ENCODE assay signal across 31 cellular contexts in genomic region chr4:81531410-81531809, GRCh38. TPM values are rescaled to one million over a fixed set of nuclear protein-coding genes. Genes with fewer than 3 reads are reported as not detected.
"Had no signal": no experiment of that assay in that cellular context is flagged by ENCODE, and none has a peak within 500 bp of the region (broad histone marks: within the 10 kb centered on the region; RNA-seq: fewer than 3 reads in every experiment).

No MANE protein-coding gene starts in this region.

- H3K4me1 ChIP-seq: body of pancreas, breast epithelium, SJSA1 had no signal

- H3K4me1 Mint-ChIP-seq: activated CD4-positive, alpha-beta T cell treated with anti-CD3 and anti-CD28 coated beads for 36 hours; activated CD8-positive, alpha-beta memory T cell treated with anti-CD3 and anti-CD28 coated beads, Interleukin-2, amount 10 ng/mL, durations not matched to agents 7 days and 5 days; activated naive CD4-positive, alpha-beta T cell treated with anti-CD3 and anti-CD28 coated beads, Interleukin-2, amount 50 U/mL, for 24 hours; activated naive CD8-positive, alpha-beta T cell treated with anti-CD3 and anti-CD28 coated beads, Interleukin-2, amount 10 ng/mL, durations not matched to agents 7 days and 5 days; activated T-helper 17 cell treated with anti-CD3 and anti-CD28 coated beads, Interleukin-2, amount 50 U/mL, for 72 hours had no signal

- H3K27ac Mint-ChIP-seq: activated CD4-positive, alpha-beta memory T cell treated with anti-CD3 and anti-CD28 coated beads for 36 hours; activated CD4-positive, alpha-beta T cell treated with anti-CD3 and anti-CD28 coated beads for 36 hours; activated CD8-positive, alpha-beta memory T cell treated with anti-CD3 and anti-CD28 coated beads, Interleukin-2, amount 10 ng/mL, durations not matched to agents 7 days and 5 days; activated naive CD4-positive, alpha-beta T cell treated with anti-CD3 and anti-CD28 coated beads, Interleukin-2, amount 50 U/mL, for 24 hours; activated naive CD8-positive, alpha-beta T cell treated with anti-CD3 and anti-CD28 coated beads, Interleukin-2, amount 10 ng/mL, durations not matched to agents 7 days and 5 days; activated T-cell treated with anti-CD3 and anti-CD28 coated beads, Interleukin-2, amount 50 U/mL, for 72 hours; activated T-helper 17 cell treated with anti-CD3 and anti-CD28 coated beads, Interleukin-2, amount 50 U/mL, for 72 hours; T-helper 1 cell treated with Interleukin-12 subunit alpha and Interleukin-12 subunit beta and Interleukin-4 antibody, amounts not matched to agents 30 μg/mL and 1 μg/mL, for 36 hours; T-helper 2 cell treated with Interferon-gamma antibody and Interleukin-4, amounts not matched to agents 5 μg/mL and 100 μg/mL, for 36 hours had no signal

- H3K9ac ChIP-seq: KMS-11, SK-N-SH had no signal

- H3K4me3 ChIP-seq: body of pancreas, breast epithelium, SJSA1 had no signal

- H3K4me2 ChIP-seq: KMS-11, SK-N-SH had no signal

- H3K27me3 Mint-ChIP-seq: activated CD4-positive, alpha-beta memory T cell treated with anti-CD3 and anti-CD28 coated beads for 36 hours; activated CD4-positive, alpha-beta T cell treated with anti-CD3 and anti-CD28 coated beads for 36 hours; activated CD8-positive, alpha-beta memory T cell treated with anti-CD3 and anti-CD28 coated beads, Interleukin-2, amount 10 ng/mL, durations not matched to agents 7 days and 5 days; activated naive CD4-positive, alpha-beta T cell treated with anti-CD3 and anti-CD28 coated beads, Interleukin-2, amount 50 U/mL, for 24 hours; activated naive CD8-positive, alpha-beta T cell treated with anti-CD3 and anti-CD28 coated beads, Interleukin-2, amount 10 ng/mL, durations not matched to agents 7 days and 5 days; activated T-helper 17 cell treated with anti-CD3 and anti-CD28 coated beads, Interleukin-2, amount 50 U/mL, for 72 hours had no signal

- H3K9me3 ChIP-seq: body of pancreas, SJSA1, SK-N-SH had no signal

- H3K36me3 ChIP-seq: breast epithelium, SJSA1 had no signal

- H3K27me3 ChIP-seq: body of pancreas, breast epithelium, SJSA1 had no signal

- H3K4me3 Mint-ChIP-seq: activated CD4-positive, alpha-beta memory T cell treated with anti-CD3 and anti-CD28 coated beads for 36 hours; activated CD4-positive, alpha-beta T cell treated with anti-CD3 and anti-CD28 coated beads for 36 hours; activated CD8-positive, alpha-beta memory T cell treated with anti-CD3 and anti-CD28 coated beads, Interleukin-2, amount 10 ng/mL, durations not matched to agents 7 days and 5 days; activated naive CD4-positive, alpha-beta T cell treated with anti-CD3 and anti-CD28 coated beads, Interleukin-2, amount 50 U/mL, for 24 hours; activated naive CD8-positive, alpha-beta T cell treated with anti-CD3 and anti-CD28 coated beads, Interleukin-2, amount 10 ng/mL, durations not matched to agents 7 days and 5 days; activated T-cell treated with anti-CD3 and anti-CD28 coated beads, Interleukin-2, amount 50 U/mL, for 72 hours; activated T-helper 17 cell treated with anti-CD3 and anti-CD28 coated beads, Interleukin-2, amount 50 U/mL, for 72 hours; T-helper 1 cell treated with Interleukin-12 subunit alpha and Interleukin-12 subunit beta and Interleukin-4 antibody, amounts not matched to agents 30 μg/mL and 1 μg/mL, for 36 hours; T-helper 2 cell treated with Interferon-gamma antibody and Interleukin-4, amounts not matched to agents 5 μg/mL and 100 μg/mL, for 36 hours had no signal

- H3K9me3 Mint-ChIP-seq: activated naive CD4-positive, alpha-beta T cell treated with anti-CD3 and anti-CD28 coated beads, Interleukin-2, amount 50 U/mL, for 24 hours had no signal

- H3K27ac ChIP-seq: body of pancreas, breast epithelium, KMS-11, SJSA1 had no signal

- DNase-seq: activated CD4-positive, alpha-beta memory T cell treated with anti-CD3 and anti-CD28 coated beads for 36 hours; activated CD4-positive, alpha-beta T cell treated with anti-CD3 and anti-CD28 coated beads for 36 hours; activated CD4-positive, alpha-beta T cell treated with anti-CD3 and anti-CD28 coated beads, Interleukin-2, amount 50 U/mL, for 1 hour; activated CD8-positive, alpha-beta memory T cell treated with anti-CD3 and anti-CD28 coated beads for 24 hours; activated CD8-positive, alpha-beta memory T cell treated with anti-CD3 and anti-CD28 coated beads, Interleukin-2, amount 10 ng/mL, durations not matched to agents 7 days and 5 days; activated CD8-positive, alpha-beta memory T cell treated with anti-CD3 and anti-CD28 coated beads, Interleukin-2, amount 50 U/mL, for 48 hours; activated gamma-delta T cell; activated naive CD4-positive, alpha-beta T cell treated with Interleukin-2 at 50 U/mL for 16 hours; activated naive CD8-positive, alpha-beta T cell treated with anti-CD3 and anti-CD28 coated beads, Interleukin-2, amount 10 ng/mL, durations not matched to agents 7 days and 5 days; activated T-cell treated with anti-CD3 and anti-CD28 coated beads, Interleukin-2, amount 50 U/mL, for 1 hour; activated T-cell treated with anti-CD3 and anti-CD28 coated beads, Interleukin-2, amount 50 U/mL, for 72 hours; amygdala; body of pancreas; MM.1S; MV-4-11; NCI-H1092; NCI-H1436 treated with DMSO at 0.1 percent for 48 hours; NCI-H1694 treated with DMSO at 0.1 percent for 48 hours; NCI-H2029; NCI-H345; NCI-H524 treated with DMSO at 0.1 percent for 48 hours; SHP77 treated with DMSO at 0.1 percent for 48 hours; SK-N-SH had no signal

- H3K36me3 Mint-ChIP-seq: activated CD8-positive, alpha-beta memory T cell treated with anti-CD3 and anti-CD28 coated beads, Interleukin-2, amount 10 ng/mL, durations not matched to agents 7 days and 5 days; activated naive CD4-positive, alpha-beta T cell treated with anti-CD3 and anti-CD28 coated beads, Interleukin-2, amount 50 U/mL, for 24 hours had no signal

RNA-seq across cellular contexts. Expression of gene RASGEF1B, which starts 59.7 kb away (rescaled TPM):
- total RNA-seq: RPMI7951, SJSA1 had no signal
- polyA plus RNA-seq: SK-N-SH had no signal
